ENCODE assay signal across 17 cellular contexts in genomic region chr22:25002241-25002985, GRCh38. TPM values are rescaled to one million over a fixed set of nuclear protein-coding genes. Genes with fewer than 3 reads are reported as not detected.
DNase-seq lines count a peak whose midpoint lies in the region; ATAC-seq, FAIRE-seq and TF ChIP-seq lines count a peak whose summit lies in the region.
"Had no signal": no experiment of that assay in that cellular context is flagged by ENCODE, and none has a peak within 500 bp of the region (broad histone marks: within the 10 kb centered on the region; RNA-seq: fewer than 3 reads in every experiment).

No MANE protein-coding gene starts in this region.

- peak in 4 of 8 donors; percentile 33 to 60 (median 54) for ATAC-seq in heart right ventricle
- no peak for ATAC-seq in Right ventricle myocardium inferior
- ATAC-seq in HG03565 (IDR thresholded peaks at IDR 0.05; ENCODE audit: unreplicated experiment): no peak
- ATAC-seq in GM21825 (IDR thresholded peaks at IDR 0.05; ENCODE audit: unreplicated experiment): no peak
- no peak for ATAC-seq in GM18505 (IDR thresholded peaks at IDR 0.05; ENCODE audit: unreplicated experiment)
- ATAC-seq: psoas muscle had no signal

- dilution Hi-C loops in keratinocyte (cut with MboI; ENCODE audit: extremely low pct_ligation_motif_present, low sequenced_read_pairs): no loop called here

- peak overlapping the region in 6 of 10 donors; percentile 13 to 68 (median 36) for H3K27ac ChIP-seq in heart right ventricle
- H3K27ac ChIP-seq in keratinocyte (ENCODE audit: control insufficient read depth, insufficient read depth, low read length): no peak overlapping the region
- H3K27ac ChIP-seq: psoas muscle had no signal

- H3K27me3 ChIP-seq in heart right ventricle: no peaks in the 10 kb centered on the region
- H3K27me3 ChIP-seq in keratinocyte (ENCODE audit: control insufficient read depth, extremely low read depth, insufficient read depth, low read length): no peaks in the 10 kb centered on the region

- H3K4me2 ChIP-seq in keratinocyte (ENCODE audit: control insufficient read depth, extremely low read depth, insufficient read depth, low read depth, low read length): no peak overlapping the region

- H3K79me2 ChIP-seq in keratinocyte (ENCODE audit: control insufficient read depth, insufficient read depth, low read length): peaks cover 26% of the 10 kb centered on the region

- DNase-seq in heart right ventricle: no peak
- DNase-seq in Right ventricle myocardium inferior (ENCODE audit: missing footprints): no peak
- DNase-seq in RPMI7951 (ENCODE audit: low read depth): peak; percentile 83
- DNase-seq in keratinocyte (ENCODE audit: low read depth, low spot score): no peak
- DNase-seq in urothelium cell line (ENCODE audit: low spot score): no peak
- DNase-seq: activated CD8-positive, alpha-beta memory T cell treated with anti-CD3 and anti-CD28 coated beads, Interleukin-2, amount 50 U/mL, for 4 hours; activated naive CD4-positive, alpha-beta T cell treated with anti-CD3 and anti-CD28 coated beads, Interleukin-2, amount 50 U/mL, for 16 hours; DMS79; MM.1S; NCI-H2081; psoas muscle; SIG-M5 had no signal

- H3K36me3 ChIP-seq in heart right ventricle (no peaks in the 10 kb centered on the region), keratinocyte (ENCODE audit: control insufficient read depth in 2 of 2, extremely low read depth in 1 of 2, insufficient read depth in 2 of 2, low read length in 2 of 2) (peaks cover 0 to 4% of the 10 kb centered on the region in 2 experiments)

- peaks cover 4% of the 10 kb centered on the region for H4K20me1 ChIP-seq in keratinocyte (ENCODE audit: control insufficient read depth, extremely low read depth, insufficient read depth, low read length)

- TF ChIP-seq POLR2A in GM18505 (IDR thresholded peaks at IDR 0.05; ENCODE audit: borderline replicate concordance, extremely low read depth, insufficient read depth, insufficient read length): no peak

- no peak overlapping the region for H2AFZ ChIP-seq in keratinocyte (ENCODE audit: control insufficient read depth, low read length)

- no peaks in the 10 kb centered on the region for H3K9me1 ChIP-seq in keratinocyte (ENCODE audit: control insufficient read depth, extremely low read depth, insufficient read depth, low read length)

- peaks cover 0 to 28% (median 14%) of the 10 kb centered on the region in 9 donors for H3K4me1 ChIP-seq in heart right ventricle
- H3K4me1 ChIP-seq in keratinocyte (ENCODE audit: control insufficient read depth, extremely low read depth, insufficient read depth, low read length): peaks cover 10% of the 10 kb centered on the region
- H3K4me1 ChIP-seq: psoas muscle had no signal

- WGBS in heart right ventricle, 2 donors: 43 to 60% methylated on average over 1 of the region's 1 CpG

- TF ChIP-seq CTCF in heart right ventricle (IDR thresholded peaks at IDR 0.05) (no peak), keratinocyte (optimal IDR thresholded peaks at IDR 0.05 in 1 of 3, IDR thresholded peaks at IDR 0.05 in 1 of 3, conservative IDR thresholded peaks at IDR 0.05 in 1 of 3; ENCODE audit: extremely low read depth in 1 of 3, insufficient read depth in 2 of 3, low read length in 3 of 3) (no peak)

- intact Hi-C loops in heart right ventricle (cut with DNase I) (no loop called here), Right ventricle myocardium inferior (cut with DNase I) (no loop called here)

- H3K4me3 ChIP-seq in heart right ventricle: no peak overlapping the region
- no peak overlapping the region for H3K4me3 ChIP-seq in keratinocyte (ENCODE audit: control insufficient read depth in 2 of 3, extremely low read depth in 1 of 3, insufficient read depth in 2 of 3, low read depth in 1 of 3, low read length in 3 of 3)
- H3K4me3 ChIP-seq: psoas muscle had no signal

- H3K9me3 ChIP-seq in heart right ventricle (no peaks in the 10 kb centered on the region), keratinocyte (ENCODE audit: control insufficient read depth, low read depth, low read length) (no peaks in the 10 kb centered on the region)
- H3K9me3 ChIP-seq: psoas muscle had no signal

- H3K9ac ChIP-seq in keratinocyte (ENCODE audit: control insufficient read depth, extremely low read depth, insufficient read depth, low read length): no peak overlapping the region

- peak; percentile 44 for FAIRE-seq in keratinocyte (lab: Jason Lieb, UNC)
- peak; percentile 95 for FAIRE-seq in urothelium cell line (lab: Jason Lieb, UNC)
- FAIRE-seq: bronchial epithelial cell, islet of Langerhans had no signal

RNA-seq across cellular contexts. Expression of gene KIAA1671, which starts 49.9 kb away (rescaled TPM):
- total RNA-seq in heart right ventricle (10 to 100 TPM in 9 of 10 donors, 1 to 10 TPM in 1; 8.9 to 26.2 (median 14.0) TPM), Right ventricle myocardium inferior (12.8 TPM)
- polyA plus RNA-seq in heart right ventricle (1 to 10 TPM; 2.9 to 5.7 TPM), keratinocyte (15.3 to 17.4 TPM (median 15.4 TPM) in 3 replicates)
- total RNA-seq in RPMI7951 (2014; rRNA removed; shearing (Covaris generic)): 7.7 and 8.7 TPM in 2 replicates
- 10.4 TPM for polyA plus RNA-seq in keratinocyte (2011; ENCODE audit: low read depth)
- 15.3 and 19.5 TPM in 2 replicates for polyA plus RNA-seq in keratinocyte (2011; cell fraction: cytosol; rRNA removed)
- 49.4 and 50.0 TPM in 2 replicates for polyA plus RNA-seq in keratinocyte (2011; cell fraction: nucleus; rRNA removed)
- polyA plus RNA-seq in keratinocyte (2012; ENCODE audit: low replicate concordance): 16.1 and 19.0 TPM in 2 replicates
- polyA minus RNA-seq in keratinocyte: 36.5 to 48.2 TPM (median 39.6 TPM) in 3 replicates
- 24.7 TPM for polyA minus RNA-seq in keratinocyte (2011; cell fraction: cytosol; rRNA and poly(A)+ RNA removed)
- 62.6 and 98.8 TPM in 2 replicates for polyA minus RNA-seq in keratinocyte (2011; cell fraction: nucleus; rRNA and poly(A)+ RNA removed)

RNA-seq across cellular contexts. Expression of gene LHFPL7, which starts 55.9 kb away (rescaled TPM):
- total RNA-seq in heart right ventricle (not detected), Right ventricle myocardium inferior (not detected)
- polyA plus RNA-seq in heart right ventricle (not detected), keratinocyte (not detected in 3 replicates)
- not detected in 2 replicates for total RNA-seq in RPMI7951 (2014; rRNA removed; shearing (Covaris generic))
- polyA plus RNA-seq in keratinocyte (2011; ENCODE audit: low read depth): not detected
- not detected in 2 replicates for polyA plus RNA-seq in keratinocyte (2011; cell fraction: cytosol; rRNA removed)
- not detected in 2 replicates for polyA plus RNA-seq in keratinocyte (2011; cell fraction: nucleus; rRNA removed)
- not detected in 2 replicates for polyA plus RNA-seq in keratinocyte (2012; ENCODE audit: low replicate concordance)
- polyA minus RNA-seq in keratinocyte: not detected in 3 replicates
- not detected for polyA minus RNA-seq in keratinocyte (2011; cell fraction: cytosol; rRNA and poly(A)+ RNA removed)
- polyA minus RNA-seq in keratinocyte (2011; cell fraction: nucleus; rRNA and poly(A)+ RNA removed): not detected in 2 replicates
- total RNA-seq: bronchial epithelial cell, psoas muscle had no signal
- polyA plus RNA-seq: psoas muscle had no signal
